In genomic region chr6:64280569-64280968, GRCh38 we compare ENCODE assay signal across 8 cellular contexts.
DNase-seq lines count a peak whose midpoint lies in the region; ATAC-seq and TF ChIP-seq lines count a peak whose summit lies in the region.

No MANE protein-coding gene starts in this region.

- ATAC-seq in RWPE2 (ENCODE audit: low read depth) (no peak), HG03521 (IDR thresholded peaks at IDR 0.05; ENCODE audit: unreplicated experiment) (no peak), HG03571 (IDR thresholded peaks at IDR 0.05; ENCODE audit: unreplicated experiment) (no peak), GM21723 (IDR thresholded peaks at IDR 0.05; ENCODE audit: unreplicated experiment) (no peak)

- peak; percentile 55 for DNase-seq in Ammon's horn (ENCODE audit: low spot score)
- peak; percentile 11 for DNase-seq in HS-27A (ENCODE audit: low read depth)
- DNase-seq in RWPE2 (ENCODE audit: low spot score), result no peak
- DNase-seq in hippocampal formation (lab: John Stamatoyannopoulos, UW), result peak; percentile 2 to 18
- DNase-seq in NCI-H187 (lab: John Stamatoyannopoulos, UW), result no peak

- H3K4me1 ChIP-seq in RWPE2 (ENCODE audit: insufficient read depth, poor library complexity, severe bottlenecking), result no peaks in the 10 kb centered on the region

- H3K27ac ChIP-seq in RWPE2 (ENCODE audit: poor library complexity, severe bottlenecking), result no peak overlapping the region

- peak; percentile 67 for TF ChIP-seq CTCF in RWPE2 (IDR thresholded peaks at IDR 0.05; ENCODE audit: poor library complexity, severe bottlenecking)

- no peaks in the 10 kb centered on the region for H3K27me3 ChIP-seq in RWPE2 (ENCODE audit: insufficient read depth, poor library complexity, severe bottlenecking)

- H3K4me3 ChIP-seq in RWPE2 (ENCODE audit: severe bottlenecking), result no peak overlapping the region

- H3K36me3 ChIP-seq in RWPE2 (ENCODE audit: low read depth), result no peaks in the 10 kb centered on the region

- no peaks in the 10 kb centered on the region for H3K9me3 ChIP-seq in RWPE2 (ENCODE audit: severe bottlenecking)

Comparison
In these comparisons a context has a peak if more than half of its experiments do, and no peak if none do; other contexts are left out.
1. DNase-seq: peak in Ammon's horn (single experiment), HS-27A (single experiment) and hippocampal formation (2 of 2); none in RWPE2 (single experiment) and NCI-H187 (0 of 2).